Comparison of ENCODE assay signal across 1 cellular context in genomic region chr3:19074257-19074938, GRCh38.
TF ChIP-seq lines count a peak whose summit lies in the region.

No MANE protein-coding gene starts in this region.

TF ChIP-seq in GM23338, 12 proteins besides CTCF, POLR2A, EP300 and RAD21 (continued from another document):
- TF ChIP-seq, protein P1, sequence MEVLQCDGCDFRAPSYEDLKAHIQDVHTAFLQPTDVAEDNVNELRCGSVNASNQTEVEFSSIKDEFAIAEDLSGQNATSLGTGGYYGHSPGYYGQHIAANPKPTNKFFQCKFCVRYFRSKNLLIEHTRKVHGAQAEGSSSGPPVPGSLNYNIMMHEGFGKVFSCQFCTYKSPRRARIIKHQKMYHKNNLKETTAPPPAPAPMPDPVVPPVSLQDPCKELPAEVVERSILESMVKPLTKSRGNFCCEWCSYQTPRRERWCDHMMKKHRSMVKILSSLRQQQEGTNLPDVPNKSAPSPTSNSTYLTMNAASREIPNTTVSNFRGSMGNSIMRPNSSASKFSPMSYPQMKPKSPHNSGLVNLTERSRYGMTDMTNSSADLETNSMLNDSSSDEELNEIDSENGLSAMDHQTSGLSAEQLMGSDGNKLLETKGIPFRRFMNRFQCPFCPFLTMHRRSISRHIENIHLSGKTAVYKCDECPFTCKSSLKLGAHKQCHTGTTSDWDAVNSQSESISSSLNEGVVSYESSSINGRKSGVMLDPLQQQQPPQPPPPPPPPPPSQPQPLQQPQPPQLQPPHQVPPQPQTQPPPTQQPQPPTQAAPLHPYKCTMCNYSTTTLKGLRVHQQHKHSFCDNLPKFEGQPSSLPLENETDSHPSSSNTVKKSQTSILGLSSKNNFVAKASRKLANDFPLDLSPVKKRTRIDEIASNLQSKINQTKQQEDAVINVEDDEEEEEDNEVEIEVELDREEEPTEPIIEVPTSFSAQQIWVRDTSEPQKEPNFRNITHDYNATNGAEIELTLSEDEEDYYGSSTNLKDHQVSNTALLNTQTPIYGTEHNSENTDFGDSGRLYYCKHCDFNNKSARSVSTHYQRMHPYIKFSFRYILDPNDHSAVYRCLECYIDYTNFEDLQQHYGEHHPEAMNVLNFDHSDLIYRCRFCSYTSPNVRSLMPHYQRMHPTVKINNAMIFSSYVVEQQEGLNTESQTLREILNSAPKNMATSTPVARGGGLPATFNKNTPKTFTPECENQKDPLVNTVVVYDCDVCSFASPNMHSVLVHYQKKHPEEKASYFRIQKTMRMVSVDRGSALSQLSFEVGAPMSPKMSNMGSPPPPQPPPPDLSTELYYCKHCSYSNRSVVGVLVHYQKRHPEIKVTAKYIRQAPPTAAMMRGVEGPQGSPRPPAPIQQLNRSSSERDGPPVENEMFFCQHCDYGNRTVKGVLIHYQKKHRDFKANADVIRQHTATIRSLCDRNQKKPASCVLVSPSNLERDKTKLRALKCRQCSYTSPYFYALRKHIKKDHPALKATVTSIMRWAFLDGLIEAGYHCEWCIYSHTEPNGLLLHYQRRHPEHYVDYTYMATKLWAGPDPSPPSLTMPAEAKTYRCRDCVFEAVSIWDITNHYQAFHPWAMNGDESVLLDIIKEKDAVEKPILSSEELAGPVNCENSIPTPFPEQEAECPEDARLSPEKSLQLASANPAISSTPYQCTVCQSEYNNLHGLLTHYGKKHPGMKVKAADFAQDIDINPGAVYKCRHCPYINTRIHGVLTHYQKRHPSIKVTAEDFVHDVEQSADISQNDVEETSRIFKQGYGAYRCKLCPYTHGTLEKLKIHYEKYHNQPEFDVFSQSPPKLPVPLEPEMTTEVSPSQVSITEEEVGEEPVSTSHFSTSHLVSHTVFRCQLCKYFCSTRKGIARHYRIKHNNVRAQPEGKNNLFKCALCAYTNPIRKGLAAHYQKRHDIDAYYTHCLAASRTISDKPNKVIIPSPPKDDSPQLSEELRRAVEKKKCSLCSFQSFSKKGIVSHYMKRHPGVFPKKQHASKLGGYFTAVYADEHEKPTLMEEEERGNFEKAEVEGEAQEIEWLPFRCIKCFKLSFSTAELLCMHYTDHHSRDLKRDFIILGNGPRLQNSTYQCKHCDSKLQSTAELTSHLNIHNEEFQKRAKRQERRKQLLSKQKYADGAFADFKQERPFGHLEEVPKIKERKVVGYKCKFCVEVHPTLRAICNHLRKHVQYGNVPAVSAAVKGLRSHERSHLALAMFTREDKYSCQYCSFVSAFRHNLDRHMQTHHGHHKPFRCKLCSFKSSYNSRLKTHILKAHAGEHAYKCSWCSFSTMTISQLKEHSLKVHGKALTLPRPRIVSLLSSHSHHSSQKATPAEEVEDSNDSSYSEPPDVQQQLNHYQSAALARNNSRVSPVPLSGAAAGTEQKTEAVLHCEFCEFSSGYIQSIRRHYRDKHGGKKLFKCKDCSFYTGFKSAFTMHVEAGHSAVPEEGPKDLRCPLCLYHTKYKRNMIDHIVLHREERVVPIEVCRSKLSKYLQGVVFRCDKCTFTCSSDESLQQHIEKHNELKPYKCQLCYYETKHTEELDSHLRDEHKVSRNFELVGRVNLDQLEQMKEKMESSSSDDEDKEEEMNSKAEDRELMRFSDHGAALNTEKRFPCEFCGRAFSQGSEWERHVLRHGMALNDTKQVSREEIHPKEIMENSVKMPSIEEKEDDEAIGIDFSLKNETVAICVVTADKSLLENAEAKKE (CRISPR knock-in tag; IDR thresholded peaks at IDR 0.05) = peak; percentile 90
